In the genomic region with DNA sequence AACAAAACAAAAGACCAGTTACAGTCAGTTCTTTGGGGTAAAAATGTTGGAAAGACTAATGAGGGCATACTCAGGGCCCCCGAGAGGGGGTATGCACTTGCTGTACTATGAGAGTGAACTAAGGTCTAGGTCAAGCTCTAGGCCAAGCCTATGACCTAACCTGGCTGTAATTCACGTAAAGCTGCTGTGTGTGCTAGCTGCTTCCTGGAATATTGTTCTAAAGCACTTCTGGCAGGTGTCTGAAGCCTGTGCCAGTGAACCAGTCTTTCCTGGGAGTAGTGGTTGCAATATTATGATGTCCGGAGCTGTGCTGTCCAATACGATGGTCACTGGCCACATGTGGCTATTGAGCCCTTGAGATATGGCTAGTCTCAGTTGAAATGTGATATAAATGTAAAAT, we compare ENCODE assay signal across 25 cellular contexts. TPM values are rescaled to one million over a fixed set of nuclear protein-coding genes. Genes with fewer than 3 reads are reported as not detected.
DNase-seq lines count a peak whose midpoint lies in the region; ATAC-seq and TF ChIP-seq lines count a peak whose summit lies in the region.
"Had no signal": no experiment of that assay in that cellular context is flagged by ENCODE, and none has a peak within 500 bp of the region (broad histone marks: within the 10 kb centered on the region; RNA-seq: fewer than 3 reads in every experiment).

No MANE protein-coding gene starts in this region.

- intact Hi-C loops in right lobe of liver (cut with DNase I): no loop called here

- H3K4me3 Mint-ChIP-seq in CD4-positive, CD25-positive, alpha-beta regulatory T cell: no peak overlapping the region
- H3K4me3 Mint-ChIP-seq: CD8-positive, alpha-beta T cell; GM23338; H9 had no signal

- no peak overlapping the region for H3K4me3 ChIP-seq in CD4-positive, CD25-positive, alpha-beta regulatory T cell (ENCODE audit: low read depth, low read length)
- no peak overlapping the region for H3K4me3 ChIP-seq in DND-41 (ENCODE audit: low read depth in 1 of 2, low read length in 2 of 2)
- H3K4me3 ChIP-seq in right lobe of liver: no peak overlapping the region
- H3K4me3 ChIP-seq: GM23338, Peyer's patch, SK-N-MC had no signal

- H3K9me3 Mint-ChIP-seq in CD4-positive, CD25-positive, alpha-beta regulatory T cell: no peaks in the 10 kb centered on the region
- H3K9me3 Mint-ChIP-seq: CD8-positive, alpha-beta T cell; H9 had no signal

- 47% methylated on average over 4 of the region's 4 CpGs for whole genome bisulfite sequencing in right lobe of liver (ENCODE audit: insufficient coverage, low coverage, low lambda C conversion rate, missing lambda C conversion rate)

- no peak for TF ChIP-seq CTCF in DND-41 (IDR thresholded peaks at IDR 0.05; ENCODE audit: borderline replicate concordance, extremely low read depth, low read length, poor library complexity, severe bottlenecking)
- TF ChIP-seq CTCF in right lobe of liver (IDR thresholded peaks at IDR 0.05): no peak

- peak overlapping the region; percentile 3 for H2AFZ ChIP-seq in DND-41 (ENCODE audit: low read depth, low read length)

- H3K27me3 ChIP-seq in CD4-positive, CD25-positive, alpha-beta regulatory T cell (ENCODE audit: control insufficient read depth, insufficient read depth, low read length): no peaks in the 10 kb centered on the region
- H3K27me3 ChIP-seq in DND-41 (ENCODE audit: insufficient read depth, low read length, poor library complexity) (no peaks in the 10 kb centered on the region), right lobe of liver (no peaks in the 10 kb centered on the region)
- H3K27me3 ChIP-seq: Peyer's patch had no signal

- no peak overlapping the region for H3K9ac ChIP-seq in DND-41 (ENCODE audit: low read depth, low read length)

- peak overlapping the region; percentile 24 for H3K27ac ChIP-seq in CD4-positive, CD25-positive, alpha-beta regulatory T cell (ENCODE audit: insufficient read depth, low read length, poor library complexity, severe bottlenecking)
- H3K27ac ChIP-seq in DND-41 (ENCODE audit: low read length) (peak overlapping the region; percentile 72), right lobe of liver (peak overlapping the region in 2 of 3 donors; percentile 50 to 83)
- H3K27ac ChIP-seq: Peyer's patch, SK-N-MC had no signal

- H3K4me2 ChIP-seq in DND-41 (ENCODE audit: insufficient read depth, low read length): no peak overlapping the region
- H3K4me2 ChIP-seq: GM23338 had no signal

- H3K4me1 ChIP-seq in CD4-positive, CD25-positive, alpha-beta regulatory T cell (ENCODE audit: control insufficient read depth, insufficient read depth, low read length, poor library complexity, severe bottlenecking): peaks cover 34% of the 10 kb centered on the region
- peaks cover 63% of the 10 kb centered on the region for H3K4me1 ChIP-seq in DND-41 (ENCODE audit: insufficient read depth, low read length)
- H3K4me1 ChIP-seq in right lobe of liver: peaks cover 0 to 47% (median 13%) of the 10 kb centered on the region in 4 donors

- H3K79me2 ChIP-seq in DND-41 (ENCODE audit: insufficient read depth, low read length): no peaks in the 10 kb centered on the region

- H3K36me3 Mint-ChIP-seq in CD4-positive, CD25-positive, alpha-beta regulatory T cell: peaks cover 7% of the 10 kb centered on the region
- H3K36me3 Mint-ChIP-seq: CD8-positive, alpha-beta T cell had no signal

- H4K20me1 ChIP-seq in DND-41 (ENCODE audit: insufficient read depth, low read length): no peaks in the 10 kb centered on the region

- no peaks in the 10 kb centered on the region for H3K9me3 ChIP-seq in CD4-positive, CD25-positive, alpha-beta regulatory T cell (ENCODE audit: control insufficient read depth in 2 of 2, low read length in 2 of 2)
- H3K9me3 ChIP-seq in DND-41 (ENCODE audit: insufficient read depth, low read length, severe bottlenecking) (peaks cover 4% of the 10 kb centered on the region), right lobe of liver (no peaks in the 10 kb centered on the region)
- H3K9me3 ChIP-seq: Caco-2, Peyer's patch had no signal

- no peaks in the 10 kb centered on the region for H3K27me3 Mint-ChIP-seq in CD4-positive, CD25-positive, alpha-beta regulatory T cell

- ATAC-seq in CD4-positive, CD25-positive, alpha-beta regulatory T cell (ENCODE audit: low read depth in 2 of 2): no peak
- ATAC-seq in DND-41 (ENCODE audit: insufficient read depth, low read depth) (no peak), right lobe of liver (peak; percentile 48 to 67 (median 60)), GM21619 (IDR thresholded peaks at IDR 0.05; ENCODE audit: unreplicated experiment) (no peak)
- ATAC-seq: CD8-positive, alpha-beta T cell; GM23338 had no signal

- H3K27ac Mint-ChIP-seq in CD4-positive, CD25-positive, alpha-beta regulatory T cell: peak overlapping the region in 1 of 3 donors; percentile 95
- H3K27ac Mint-ChIP-seq: GM23338, H9 had no signal

- no peak for TF ChIP-seq POLR2A in right lobe of liver (IDR thresholded peaks at IDR 0.05)

- peaks cover 14 to 68% (median 35%) of the 10 kb centered on the region in 4 donors for H3K4me1 Mint-ChIP-seq in CD4-positive, CD25-positive, alpha-beta regulatory T cell

- no peak for DNase-seq in CD4-positive, CD25-positive, alpha-beta regulatory T cell
- no peak for DNase-seq in DND-41
- peak; percentile 35 for DNase-seq in NCI-H2196 (lab: John Stamatoyannopoulos, UW; ENCODE audit: unreplicated experiment)
- no peak for DNase-seq in right lobe of liver
- DNase-seq in NCI-H1417 (lab: John Stamatoyannopoulos, UW): no peak
- DNase-seq in activated T-cell treated with anti-CD3 and anti-CD28 coated beads, Interleukin-2, amount 50 U/mL, for 1 hour: no peak
- DNase-seq: C1 segment of cervical spinal cord; Caco-2; CD8-positive, alpha-beta T cell; DMS79 treated with DMSO at 0.1 percent for 48 hours; H9; KBM-7; NCI-H1048; NCI-H1417 treated with DMSO at 0.1 percent for 48 hours; NCI-H1694 treated with DMSO at 0.1 percent for 48 hours; NCI-H2171 treated with DMSO at 0.1 percent for 48 hours; NCI-H446; NCI-H526 treated with DMSO at 0.1 percent for 48 hours; OCI-M1; Peyer's patch; SIG-M5 had no signal

- H3K36me3 ChIP-seq in CD4-positive, CD25-positive, alpha-beta regulatory T cell (ENCODE audit: control insufficient read depth, insufficient read depth, low read length): no peaks in the 10 kb centered on the region
- H3K36me3 ChIP-seq in DND-41 (ENCODE audit: insufficient read depth, low read length): no peaks in the 10 kb centered on the region
- no peaks in the 10 kb centered on the region for H3K36me3 ChIP-seq in right lobe of liver
- H3K36me3 ChIP-seq: Peyer's patch had no signal

RNA-seq across cellular contexts. Expression of a gene that starts 13.1 kb away (rescaled TPM):
- total RNA-seq in CD4-positive, CD25-positive, alpha-beta regulatory T cell: 1.0 TPM
- polyA plus RNA-seq in CD4-positive, CD25-positive, alpha-beta regulatory T cell: 1 to 10 TPM; 1.1 to 2.2 (median 1.7) TPM
- 1 to 10 TPM in 1 of 6 experiments, under 1 TPM in 4, not detected in 1; 0.25 to 1.8 (median 0.72) TPM for total RNA-seq in right lobe of liver
- total RNA-seq: A673, H9, Peyer's patch had no signal

RNA-seq across cellular contexts. Expression of a gene that starts 36.5 kb away (rescaled TPM):
- total RNA-seq in CD4-positive, CD25-positive, alpha-beta regulatory T cell: 87.2 TPM
- polyA plus RNA-seq in CD4-positive, CD25-positive, alpha-beta regulatory T cell: 10 to 100 TPM; 33.6 to 61.6 (median 52.1) TPM
- not detected for total RNA-seq in right lobe of liver
- total RNA-seq: A673, Caco-2, GM23338, Peyer's patch had no signal

Comparison
In these comparisons a context has a peak if more than half of its experiments do, and no peak if none do; other contexts are left out.
1. ATAC-seq: peak in right lobe of liver (4 of 4); none in CD4-positive, CD25-positive, alpha-beta regulatory T cell (0 of 2), DND-41 (single experiment) and GM21619 (single experiment).
2. RNA of a gene that starts 36.5 kb away (total RNA-seq): 87.2 TPM in CD4-positive, CD25-positive, alpha-beta regulatory T cell (single experiment); not detected in right lobe of liver; every median in the first group is over 10 times any median in the second.
3. Peak in every context shown above with its lines, with median percentiles within 50 percentile points of each other: H3K27ac ChIP-seq.